In genomic region chr16:53775821-53776431, GRCh38 we compare ENCODE assay signal across 1 cellular context.
TF ChIP-seq lines count a peak whose summit lies in the region.

No MANE protein-coding gene starts in this region.

TF ChIP-seq in IMR-90, 13 proteins besides CTCF, POLR2A, EP300 and RAD21 (continued from another document):
- TF ChIP-seq ELK1 (IDR thresholded peaks at IDR 0.05; ENCODE audit: borderline replicate concordance, low read depth, low read length) (no peak), RCOR1 (IDR thresholded peaks at IDR 0.05; ENCODE audit: insufficient replicate concordance, low read length) (no peak), FOS (IDR thresholded peaks at IDR 0.05; ENCODE audit: low read depth, low read length) (0 out of 2 replicates have a peak, but pooled peaks have one; percentile 4), BHLHE40 (IDR thresholded peaks at IDR 0.05; ENCODE audit: low read depth, low read length) (no peak)
